In the genomic region with DNA sequence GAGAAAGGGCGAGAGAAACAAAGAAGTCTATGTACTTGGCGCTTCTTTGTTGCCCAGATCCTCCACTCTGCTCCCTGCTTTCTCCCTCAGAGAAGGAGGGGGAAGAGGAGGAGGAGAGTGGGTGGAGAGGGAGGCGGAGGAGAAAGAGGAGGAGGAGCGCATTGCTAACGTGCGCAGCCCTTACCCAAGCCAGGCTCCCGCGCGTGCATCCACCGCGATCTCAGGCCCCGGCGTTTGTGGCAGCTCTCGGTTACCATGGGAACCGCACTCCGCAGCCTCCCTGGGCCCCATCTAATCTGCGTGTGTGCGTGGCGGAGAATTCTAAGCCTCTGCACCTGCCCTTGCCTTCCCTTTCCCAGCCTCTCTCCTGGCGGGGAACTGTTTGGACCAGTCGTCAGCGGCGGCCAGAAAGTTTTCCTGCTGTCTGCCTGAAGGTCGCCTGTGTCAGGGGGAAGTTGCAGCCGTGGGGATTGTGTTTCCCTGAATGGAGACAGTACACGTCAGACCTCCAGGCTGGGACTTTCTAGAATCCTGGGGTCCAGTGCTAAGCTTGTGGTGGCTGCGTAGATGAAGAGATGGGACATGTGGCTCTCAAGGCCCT, we compare ENCODE assay signal across 9 cellular contexts. TPM values are rescaled to one million over a fixed set of nuclear protein-coding genes. Genes with fewer than 3 reads are reported as not detected.
DNase-seq lines count a peak whose midpoint lies in the region; ATAC-seq and TF ChIP-seq lines count a peak whose summit lies in the region.
"Had no signal": no experiment of that assay in that cellular context is flagged by ENCODE, and none has a peak within 500 bp of the region (broad histone marks: within the 10 kb centered on the region; RNA-seq: fewer than 3 reads in every experiment).

Gene ERICH6B, minus strand, starts transcription at position 239 of the 601 bp plus-strand sequence. CDS start 18,734 bp downstream, outside the sequence.

- peaks cover 41% of the 10 kb centered on the region for H3K27me3 Mint-ChIP-seq in activated naive CD4-positive, alpha-beta T cell treated with anti-CD3 and anti-CD28 coated beads for 36 hours (ENCODE audit: low read depth)

- H3K27ac Mint-ChIP-seq in activated naive CD4-positive, alpha-beta T cell treated with anti-CD3 and anti-CD28 coated beads for 36 hours: no peak within 1 kb of the TSS

- H3F3A ChIP-seq in PC-3 (ENCODE audit: low read length, unreplicated experiment): no peaks in the 10 kb centered on the region

- no peak for TF ChIP-seq CTCF in PC-3 (conservative IDR thresholded peaks at IDR 0.05; ENCODE audit: low read depth, low read length)

- no peak within 1 kb of the TSS for H3K4me2 ChIP-seq in PC-3 (ENCODE audit: low read length)
- H3K4me2 ChIP-seq: BLaER1 treated with 17β-estradiol and CSF1 and Interleukin-3, amounts not matched to agents 10 nM and 100 nM had no signal

- H3K4me3 Mint-ChIP-seq in activated naive CD4-positive, alpha-beta T cell treated with anti-CD3 and anti-CD28 coated beads for 36 hours: no peak within 1 kb of the TSS

- no peak within 1 kb of the TSS for H3K4me3 ChIP-seq in PC-3 (ENCODE audit: low read length)
- H3K4me3 ChIP-seq: BLaER1 treated with 17β-estradiol and CSF1 and Interleukin-3, amounts not matched to agents 10 nM and 100 nM had no signal

- H3K9me3 Mint-ChIP-seq in activated naive CD4-positive, alpha-beta T cell treated with anti-CD3 and anti-CD28 coated beads for 36 hours: no peaks in the 10 kb centered on the region

- no peak within 1 kb of the TSS for H2AFZ ChIP-seq in PC-3 (ENCODE audit: low read length)

- no peaks in the 10 kb centered on the region for H3K79me2 ChIP-seq in PC-3 (ENCODE audit: low read length)

- DNase-seq in activated naive CD4-positive, alpha-beta T cell treated with anti-CD3 and anti-CD28 coated beads for 36 hours: peak; percentile 35
- no peak for DNase-seq in activated naive CD4-positive, alpha-beta T cell (lab: John Stamatoyannopoulos, UW)
- DNase-seq in amniotic epithelial cell (ENCODE audit: low read depth) (peak; percentile 51), iPS-NIHi7 (ENCODE audit: extremely low spot score) (peak; percentile 82), superior temporal gyrus (ENCODE audit: extremely low spot score) (peak; percentile 38), PC-3 (no peak)

- ATAC-seq in GM19351 (IDR thresholded peaks at IDR 0.05; ENCODE audit: unreplicated experiment) (no peak), GM18907 (IDR thresholded peaks at IDR 0.05; ENCODE audit: unreplicated experiment) (no peak), PC-3 (no peak)

- H3K27me3 ChIP-seq in PC-3 (ENCODE audit: low read length): peaks cover 32% of the 10 kb centered on the region

- POLR2A ChIA-PET in PC-3 (lab: Charles Lee; ENCODE audit: unreplicated experiment): interaction anchor here (0.6 kb wide), 1 partner anchor 175 kb away, joined by 3 read pairs; no protein-coding TSS in a partner anchor

- intact Hi-C loops in activated naive CD4-positive, alpha-beta T cell treated with anti-CD3 and anti-CD28 coated beads for 36 hours (cut with micrococcal nuclease): no loop called here
- intact Hi-C loops in PC-3 (cut with micrococcal nuclease): no loop called here

- peaks cover 6% of the 10 kb centered on the region for H3K4me1 Mint-ChIP-seq in activated naive CD4-positive, alpha-beta T cell treated with anti-CD3 and anti-CD28 coated beads for 36 hours (ENCODE audit: low read depth)

- no peaks in the 10 kb centered on the region for H3K36me3 Mint-ChIP-seq in activated naive CD4-positive, alpha-beta T cell treated with anti-CD3 and anti-CD28 coated beads for 36 hours (ENCODE audit: low read depth)

- no peaks in the 10 kb centered on the region for H3K36me3 ChIP-seq in PC-3 (ENCODE audit: low read depth, low read length)
- H3K36me3 ChIP-seq: BLaER1 treated with 17β-estradiol and CSF1 and Interleukin-3, amounts not matched to agents 10 nM and 100 nM had no signal

- H3K9ac ChIP-seq in PC-3 (ENCODE audit: low read length): no peak within 1 kb of the TSS
- H3K9ac ChIP-seq: BLaER1 treated with 17β-estradiol and CSF1 and Interleukin-3, amounts not matched to agents 10 nM and 100 nM had no signal

- no TSS peak for BruUV-seq in PC-3 (replicated peaks; lab: Mats Ljungman, UMichigan)

- no peaks in the 10 kb centered on the region for H4K20me1 ChIP-seq in PC-3 (ENCODE audit: low read length)
- H4K20me1 ChIP-seq: BLaER1 treated with 17β-estradiol and CSF1 and Interleukin-3, amounts not matched to agents 10 nM and 100 nM had no signal

- no peak within 1 kb of the TSS for H3K27ac ChIP-seq in PC-3 (ENCODE audit: low read length)
- H3K27ac ChIP-seq: BLaER1 treated with 17β-estradiol and CSF1 and Interleukin-3, amounts not matched to agents 10 nM and 100 nM had no signal

- no peaks in the 10 kb centered on the region for H3K9me3 ChIP-seq in PC-3 (ENCODE audit: low read length)

- H3K4me1 ChIP-seq in PC-3 (ENCODE audit: insufficient read depth, low read length): no peaks in the 10 kb centered on the region
- H3K4me1 ChIP-seq: BLaER1 treated with 17β-estradiol and CSF1 and Interleukin-3, amounts not matched to agents 10 nM and 100 nM had no signal

- H3K9me2 ChIP-seq in PC-3 (replicated peaks; ENCODE audit: low read length): no peaks in the 10 kb centered on the region

- CTCF ChIA-PET in activated naive CD4-positive, alpha-beta T cell treated with anti-CD3 and anti-CD28 coated beads for 36 hours (lab: Charles Lee): no interaction called here
- CTCF ChIA-PET in PC-3 (lab: Charles Lee): no interaction called here

RNA-seq across cellular contexts. Expression of gene ERICH6B, which starts in this region (rescaled TPM):
- total RNA-seq in activated naive CD4-positive, alpha-beta T cell treated with anti-CD3 and anti-CD28 coated beads for 36 hours: not detected
- not detected in 2 replicates for total RNA-seq in PC-3 (2014; rRNA removed)

Comparison
In these comparisons a context has a peak if more than half of its experiments do, and no peak if none do; other contexts are left out.
1. Peak in DNase-seq in activated naive CD4-positive, alpha-beta T cell treated with anti-CD3 and anti-CD28 coated beads for 36 hours; RNA of the gene not detected or under 1 TPM.
2. DNase-seq: peak in amniotic epithelial cell (single experiment), iPS-NIHi7 (single experiment) and superior temporal gyrus (single experiment); none in activated naive CD4-positive, alpha-beta T cell (0 of 4) and PC-3 (single experiment).